ENCODE assay signal across 20 cellular contexts in the genomic region with DNA sequence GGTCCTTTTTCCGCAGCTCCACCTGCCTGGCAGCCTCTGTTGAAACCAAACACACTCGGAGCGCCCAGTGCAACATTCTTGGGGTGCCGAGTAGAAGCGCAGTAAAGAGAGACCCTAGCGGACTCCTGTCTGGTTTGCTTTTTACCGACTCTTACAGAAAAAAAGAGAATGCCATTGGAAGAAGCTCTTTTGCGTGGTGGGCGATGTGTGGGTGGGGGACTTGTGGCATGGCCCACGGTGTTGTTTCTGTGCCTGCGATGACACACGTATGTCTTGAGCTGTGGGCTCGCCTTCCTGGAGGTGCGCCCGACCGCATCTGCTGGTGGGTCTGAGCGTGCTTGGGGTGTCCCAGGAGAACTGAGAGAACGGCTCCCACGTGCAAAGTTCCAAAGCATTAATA. TPM values are rescaled to one million over a fixed set of nuclear protein-coding genes. Genes with fewer than 3 reads are reported as not detected.
DNase-seq lines count a peak whose midpoint lies in the region; ATAC-seq and TF ChIP-seq lines count a peak whose summit lies in the region.
"Had no signal": no experiment of that assay in that cellular context is flagged by ENCODE, and none has a peak within 500 bp of the region (broad histone marks: within the 10 kb centered on the region; RNA-seq: fewer than 3 reads in every experiment).

No MANE protein-coding gene starts in this region.

- peaks cover 94% of the 10 kb centered on the region for H3K27me3 Mint-ChIP-seq in activated CD8-positive, alpha-beta T cell treated with anti-CD3 and anti-CD28 coated beads for 36 hours
- H3K27me3 Mint-ChIP-seq in stimulated activated naive CD8-positive, alpha-beta T cell treated with anti-CD3 and anti-CD28 coated beads, Interleukin-15, amount 100 ng/mL, for 72 hours = peaks cover 100% of the 10 kb centered on the region

- CTCF ChIA-PET in activated CD8-positive, alpha-beta T cell treated with anti-CD3 and anti-CD28 coated beads for 36 hours (lab: Charles Lee) = interaction anchor here (3.5 kb wide), 1 partner anchor 441 kb away, joined by 12 read pairs; no protein-coding TSS in a partner anchor

- H3K36me3 ChIP-seq in left ventricle myocardium inferior (no peaks in the 10 kb centered on the region), iPS-20b (ENCODE audit: insufficient read depth, low read depth, low read length) (no peaks in the 10 kb centered on the region)
- H3K36me3 ChIP-seq: brain microvascular endothelial cell, upper lobe of right lung had no signal

- peaks cover 57% of the 10 kb centered on the region for H3K4me1 ChIP-seq in left ventricle myocardium inferior
- peaks cover 33% of the 10 kb centered on the region; the same call in 1 of the 2 replicates for H3K4me1 ChIP-seq in iPS-20b (ENCODE audit: insufficient read depth, low read length)

- peaks cover 100% of the 10 kb centered on the region for H3K27me3 ChIP-seq in left ventricle myocardium inferior (ENCODE audit: low read depth)
- H3K27me3 ChIP-seq in iPS-20b (ENCODE audit: insufficient read depth, low read length) = peaks cover 100% of the 10 kb centered on the region

- H3K36me3 Mint-ChIP-seq in activated CD8-positive, alpha-beta T cell treated with anti-CD3 and anti-CD28 coated beads for 36 hours (ENCODE audit: low read depth) = peaks cover 17% of the 10 kb centered on the region

- ATAC-seq in Right ventricle myocardium inferior (no peak), GM18868 (IDR thresholded peaks at IDR 0.05; ENCODE audit: unreplicated experiment) (no peak), GM21825 (IDR thresholded peaks at IDR 0.05; ENCODE audit: unreplicated experiment) (no peak)
- no peak for ATAC-seq in activated CD8-positive, alpha-beta T cell treated with anti-CD3 and anti-CD28 coated beads for 36 hours
- ATAC-seq in stimulated activated naive CD8-positive, alpha-beta T cell treated with anti-CD3 and anti-CD28 coated beads, Interleukin-15, amount 100 ng/mL, for 72 hours = no peak
- ATAC-seq: effector memory CD8-positive, alpha-beta T cell; upper lobe of right lung had no signal

- H3K9ac ChIP-seq in iPS-20b (ENCODE audit: low read depth, low read length) = no peak overlapping the region

- intact Hi-C loops in left ventricle myocardium inferior (cut with micrococcal nuclease) = no loop called here
- intact Hi-C loops in Right ventricle myocardium inferior (cut with DNase I) = loop anchor here (5.0 to 10.0 kb wide), 2 partner anchors 128 to 240 kb away; no protein-coding TSS in a partner anchor
- intact Hi-C loops in activated CD8-positive, alpha-beta T cell treated with anti-CD3 and anti-CD28 coated beads for 36 hours (cut with micrococcal nuclease) = loop anchor here (10.0 kb wide), 1 partner anchor 440 kb away; no protein-coding TSS in a partner anchor

- peaks cover 52% of the 10 kb centered on the region for H3K4me1 Mint-ChIP-seq in activated CD8-positive, alpha-beta T cell treated with anti-CD3 and anti-CD28 coated beads for 36 hours (ENCODE audit: low read depth)
- H3K4me1 Mint-ChIP-seq in stimulated activated naive CD8-positive, alpha-beta T cell treated with anti-CD3 and anti-CD28 coated beads, Interleukin-15, amount 100 ng/mL, for 72 hours = peaks cover 85% of the 10 kb centered on the region

- H3K27ac Mint-ChIP-seq in activated CD8-positive, alpha-beta T cell treated with anti-CD3 and anti-CD28 coated beads for 36 hours = no peak overlapping the region
- no peak overlapping the region for H3K27ac Mint-ChIP-seq in stimulated activated naive CD8-positive, alpha-beta T cell treated with anti-CD3 and anti-CD28 coated beads, Interleukin-15, amount 100 ng/mL, for 72 hours
- H3K27ac Mint-ChIP-seq: activated T-helper 2 cell treated with anti-CD3 and anti-CD28 coated beads, Interferon-gamma antibody, Interleukin-2, Interleukin-4, amounts not matched to agents 10 μg/mL and 5 μg/mL and 100 μg/mL, durations not matched to agents 14 hours and 24 hours and 36 hours; effector memory CD8-positive, alpha-beta T cell had no signal

- no peak overlapping the region for H3K4me3 Mint-ChIP-seq in activated CD8-positive, alpha-beta T cell treated with anti-CD3 and anti-CD28 coated beads for 36 hours
- H3K4me3 Mint-ChIP-seq in stimulated activated naive CD8-positive, alpha-beta T cell treated with anti-CD3 and anti-CD28 coated beads, Interleukin-15, amount 100 ng/mL, for 72 hours = peak overlapping the region; percentile 58 to 70

- DNase-seq in left ventricle myocardium inferior = no peak
- no peak for DNase-seq in Right ventricle myocardium inferior (ENCODE audit: missing footprints)
- DNase-seq in activated CD8-positive, alpha-beta T cell treated with anti-CD3 and anti-CD28 coated beads for 36 hours = peak; percentile 30
- no peak for DNase-seq in stimulated activated naive CD8-positive, alpha-beta T cell treated with anti-CD3 and anti-CD28 coated beads, Interleukin-15, amount 100 ng/mL, for 72 hours
- no peak for DNase-seq in globus pallidus (ENCODE audit: low spot score)
- DNase-seq: AML-193; brain microvascular endothelial cell; effector memory CD8-positive, alpha-beta T cell; mucosa of descending colon; NCI-H1048; NCI-H2171 treated with DMSO at 0.1 percent for 48 hours; stimulated activated CD4-positive, alpha-beta T cell treated with anti-CD3 and anti-CD28 coated beads, Interleukin-1b, Interleukin-23, amount 100 ng/mL, for 48 hours; stimulated activated CD8-positive, alpha-beta memory T cell treated with anti-CD3 and anti-CD28 coated beads, Interleukin-4, amount 100 ng/mL, for 48 hours; upper lobe of right lung had no signal

- peaks cover 10% of the 10 kb centered on the region for H3K9me3 Mint-ChIP-seq in activated CD8-positive, alpha-beta T cell treated with anti-CD3 and anti-CD28 coated beads for 36 hours
- peaks cover 5 to 7% of the 10 kb centered on the region in 2 donors for H3K9me3 Mint-ChIP-seq in stimulated activated naive CD8-positive, alpha-beta T cell treated with anti-CD3 and anti-CD28 coated beads, Interleukin-15, amount 100 ng/mL, for 72 hours

- TF ChIP-seq CTCF in left ventricle myocardium inferior (IDR thresholded peaks at IDR 0.05; ENCODE audit: borderline replicate concordance) = no peak
- no peak for TF ChIP-seq CTCF in activated CD8-positive, alpha-beta T cell treated with anti-CD3 and anti-CD28 coated beads for 36 hours (IDR thresholded peaks at IDR 0.05)

- H3K4me3 ChIP-seq in left ventricle myocardium inferior (peak overlapping the region; percentile 58), iPS-20b (ENCODE audit: low read length) (peak overlapping the region; percentile 45; the same call in 1 of the 2 replicates)
- H3K4me3 ChIP-seq: mucosa of descending colon had no signal

- POLR2A ChIA-PET in activated CD8-positive, alpha-beta T cell treated with anti-CD3 and anti-CD28 coated beads for 36 hours (lab: Charles Lee) = interaction anchor here (0.7 kb wide), 1 partner anchor 9 kb away, joined by 3 read pairs; no protein-coding TSS in a partner anchor

- H3K9me3 ChIP-seq in left ventricle myocardium inferior (replicated peaks) (no peaks in the 10 kb centered on the region), iPS-20b (ENCODE audit: insufficient read depth, low read depth, low read length) (no peaks in the 10 kb centered on the region)
- H3K9me3 ChIP-seq: mucosa of descending colon, upper lobe of right lung had no signal

- no peak overlapping the region for H3K27ac ChIP-seq in left ventricle myocardium inferior (replicated peaks)
- H3K27ac ChIP-seq in iPS-20b (ENCODE audit: low read length) = no peak overlapping the region
- H3K27ac ChIP-seq: brain microvascular endothelial cell, upper lobe of right lung had no signal

RNA-seq across cellular contexts. Expression of gene BARHL2, which starts 7.3 kb away (rescaled TPM):
- not detected for total RNA-seq in left ventricle myocardium inferior
- not detected for total RNA-seq in Right ventricle myocardium inferior
- total RNA-seq in activated CD8-positive, alpha-beta T cell treated with anti-CD3 and anti-CD28 coated beads for 36 hours = not detected
- total RNA-seq: activated T-helper 2 cell treated with anti-CD3 and anti-CD28 coated beads, Interferon-gamma antibody, Interleukin-2, Interleukin-4, amounts not matched to agents 10 μg/mL and 5 μg/mL and 100 μg/mL, durations not matched to agents 14 hours and 24 hours and 36 hours; HepG2; mucosa of descending colon; renal cortical epithelial cell; upper lobe of right lung had no signal
